Comparison of ENCODE assay signal across 9 cellular contexts in the genomic region with DNA sequence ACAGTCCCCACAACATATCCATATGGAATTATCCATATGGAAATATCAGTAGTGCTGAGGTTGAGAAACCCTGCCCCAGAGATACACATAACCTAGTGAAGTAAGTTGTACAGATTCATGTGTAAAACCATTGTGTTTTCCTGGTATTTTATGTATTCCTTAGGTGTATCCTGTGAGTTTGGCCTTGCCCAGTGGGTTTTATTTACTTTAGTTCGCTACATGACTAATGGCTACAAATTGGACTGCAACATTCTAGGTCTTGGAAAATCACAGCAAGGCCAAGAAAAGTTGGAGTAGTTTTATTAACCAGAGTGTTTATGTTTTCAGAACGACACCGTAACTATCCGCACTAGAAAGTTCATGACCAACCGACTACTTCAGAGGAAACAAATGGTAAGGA. TPM values are rescaled to one million over a fixed set of nuclear protein-coding genes. Genes with fewer than 3 reads are reported as not detected.
DNase-seq lines count a peak whose midpoint lies in the region; ATAC-seq, FAIRE-seq and TF ChIP-seq lines count a peak whose summit lies in the region.
"Had no signal": no experiment of that assay in that cellular context is flagged by ENCODE, and none has a peak within 500 bp of the region (broad histone marks: within the 10 kb centered on the region; RNA-seq: fewer than 3 reads in every experiment).

No MANE protein-coding gene starts in this region.

- H3K4me3 ChIP-seq in ascending aorta = peak overlapping the region; percentile 84 to 90
- H3K4me3 ChIP-seq in HepG2 (replicated peaks in 1 of 3; ENCODE audit: insufficient read depth in 1 of 3, low read depth in 2 of 3, low read length in 3 of 3) = peak overlapping the region; percentile 85 to 97 (median 91); a peak in 5 of 6 replicates
- peak overlapping the region; percentile 75 for H3K4me3 ChIP-seq in upper lobe of right lung

- peaks cover 43% of the 10 kb centered on the region for H3K36me3 Mint-ChIP-seq in activated naive CD4-positive, alpha-beta T cell treated with anti-CD3 and anti-CD28 coated beads, Interleukin-2, amount 50 U/mL, for 24 hours

- H4K20me1 ChIP-seq in HepG2 (ENCODE audit: insufficient read depth, low read length) = peaks cover 57% of the 10 kb centered on the region

- FAIRE-seq in HepG2 (lab: Jason Lieb, UNC) = no peak
- FAIRE-seq: G401.6 had no signal

- POLR2A ChIA-PET in HepG2 (lab: Yijun Ruan, JAX) = no interaction called here

- no peaks in the 10 kb centered on the region for H3K9me3 Mint-ChIP-seq in activated naive CD4-positive, alpha-beta T cell treated with anti-CD3 and anti-CD28 coated beads, Interleukin-2, amount 50 U/mL, for 24 hours

- H3K27ac ChIP-seq in ascending aorta (peak overlapping the region in 1 of 2 donors; percentile 75), HepG2 (ENCODE audit: extremely low read length, insufficient read depth, low read length) (peak overlapping the region; percentile 71), upper lobe of right lung (peak overlapping the region; percentile 56)

- intact Hi-C loops in ascending aorta (cut with DNase I) = no loop called here
- intact Hi-C loops in HepG2 (cut with micrococcal nuclease; ENCODE audit: unreplicated experiment) = no loop called here
- intact Hi-C loops in upper lobe of right lung (cut with DNase I) = no loop called here

- peaks cover 51% of the 10 kb centered on the region for H3K4me1 Mint-ChIP-seq in activated naive CD4-positive, alpha-beta T cell treated with anti-CD3 and anti-CD28 coated beads, Interleukin-2, amount 50 U/mL, for 24 hours

- peaks cover 55% of the 10 kb centered on the region for H3K79me2 ChIP-seq in HepG2 (ENCODE audit: insufficient read depth, low read length)

- no peak for TF ChIP-seq EP300 in HepG2 (IDR thresholded peaks at IDR 0.05; ENCODE audit: low read depth in 2 of 2, low read length in 2 of 2)
- no peak for TF ChIP-seq EP300 in HepG2 (CRISPR knock-in tag; IDR thresholded peaks at IDR 0.05; ENCODE audit: borderline replicate concordance)

- peaks cover 37 to 48% of the 10 kb centered on the region in 2 donors for H3K36me3 ChIP-seq in ascending aorta
- peaks cover 20 to 49% of the 10 kb centered on the region in 2 experiments for H3K36me3 ChIP-seq in HepG2 (replicated peaks in 1 of 2; ENCODE audit: control insufficient read depth in 1 of 2, insufficient read depth in 2 of 2, low read length in 2 of 2)
- peaks cover 53% of the 10 kb centered on the region for H3K36me3 ChIP-seq in upper lobe of right lung

- H3K4me1 ChIP-seq in ascending aorta (peaks cover 3 to 10% of the 10 kb centered on the region in 2 donors), HepG2 (ENCODE audit: insufficient read depth, low read length) (peaks cover 55% of the 10 kb centered on the region), upper lobe of right lung (peaks cover 51% of the 10 kb centered on the region)

- in situ Hi-C loops in HepG2 (cut with HindIII; ENCODE audit: extremely low pct_ligation_motif_present, low pct_unique_long_range_greater_than_20kb) = no loop called here

- no peaks in the 10 kb centered on the region for H3K27me3 Mint-ChIP-seq in activated naive CD4-positive, alpha-beta T cell treated with anti-CD3 and anti-CD28 coated beads, Interleukin-2, amount 50 U/mL, for 24 hours

- H3K27ac Mint-ChIP-seq in activated naive CD4-positive, alpha-beta T cell treated with anti-CD3 and anti-CD28 coated beads, Interleukin-2, amount 50 U/mL, for 24 hours = peak overlapping the region; percentile 86

- H3K4me2 ChIP-seq in HepG2 (ENCODE audit: low read depth, low read length) = peak overlapping the region; percentile 74

- TF ChIP-seq POLR2A in HepG2 (IDR thresholded peaks at IDR 0.05; ENCODE audit: insufficient read depth in 1 of 2, low read depth in 2 of 2, low read length in 2 of 2) = no peak

- TF ChIP-seq CTCF in ascending aorta (IDR thresholded peaks at IDR 0.05) = no peak
- no peak for TF ChIP-seq CTCF in HepG2 (CRISPR knock-in tag; IDR thresholded peaks at IDR 0.05)
- TF ChIP-seq CTCF in upper lobe of right lung (IDR thresholded peaks at IDR 0.05) = no peak

- H3K9me3 ChIP-seq in ascending aorta = no peaks in the 10 kb centered on the region
- no peaks in the 10 kb centered on the region for H3K9me3 ChIP-seq in HepG2 (ENCODE audit: low read length)
- H3K9me3 ChIP-seq in upper lobe of right lung = no peaks in the 10 kb centered on the region

- peak overlapping the region; percentile 89 for H3K9ac ChIP-seq in HepG2 (ENCODE audit: insufficient read depth, low read depth, low read length)

- no peak for DNase-seq in activated naive CD4-positive, alpha-beta T cell (lab: John Stamatoyannopoulos, UW)
- DNase-seq in ascending aorta (ENCODE audit: low spot score in 2 of 2) = no peak
- DNase-seq in HepG2 (ENCODE audit: low spot score) = peak; percentile 65
- DNase-seq in upper lobe of right lung = no peak
- no peak for DNase-seq in Ammon's horn (ENCODE audit: low spot score)
- DNase-seq in effector CD4-positive, alpha-beta T cell = no peak
- no peak for DNase-seq in D341Med (ENCODE audit: low spot score)

- H2AFZ ChIP-seq in HepG2 (ENCODE audit: low read length) = no peak overlapping the region

- H3K27me3 ChIP-seq in ascending aorta (no peaks in the 10 kb centered on the region), HepG2 (ENCODE audit: control insufficient read depth in 1 of 2, insufficient read depth in 2 of 2, low read length in 2 of 2) (no peaks in the 10 kb centered on the region; a peak in 2 of 5 replicates), upper lobe of right lung (no peaks in the 10 kb centered on the region)

- 72% methylated on average over 5 of the region's 5 CpGs for WGBS in HepG2 (ENCODE audit: low lambda C conversion rate)

- ATAC-seq in HepG2 (no peak), upper lobe of right lung (no peak)

- peak overlapping the region; percentile 88 for H3K4me3 Mint-ChIP-seq in activated naive CD4-positive, alpha-beta T cell treated with anti-CD3 and anti-CD28 coated beads, Interleukin-2, amount 50 U/mL, for 24 hours

- BruUV-seq in HepG2 (replicated peaks; lab: Mats Ljungman, UMichigan) = no TSS peak

- no peak for TF ChIP-seq RAD21 in HepG2 (CRISPR knock-in tag; IDR thresholded peaks at IDR 0.05)

- CTCF ChIA-PET in HepG2 (lab: Yijun Ruan, JAX; ENCODE audit: low intra/inter-chr PET ratio, low total read pairs) = no interaction called here

TF ChIP-seq in HepG2, 621 proteins besides CTCF, POLR2A, EP300 and RAD21 (continues in another document):
- TF ChIP-seq KAT8 (CRISPR knock-in tag; IDR thresholded peaks at IDR 0.05) = no peak
- no peak for TF ChIP-seq ZNF720 (CRISPR knock-in tag; IDR thresholded peaks at IDR 0.05)
- peak; percentile 22; the same call in 1 of the 2 replicates for TF ChIP-seq YEATS2 (CRISPR knock-in tag; IDR thresholded peaks at IDR 0.05; ENCODE audit: borderline replicate concordance)

RNA-seq across cellular contexts. Expression of a gene that starts 1.4 kb away (rescaled TPM):
- total RNA-seq in ascending aorta (1,878 TPM), HepG2 (2016; rRNA removed; fragmentation: Illumina TruSeq; extraction: Trizol) (2,690 and 3,176 TPM in 2 replicates), upper lobe of right lung (1,039 TPM)
- 3,443 and 3,899 TPM in 2 replicates for total RNA-seq in HepG2 (2016; cell fraction: cytosol; rRNA removed; fragmentation: Illumina TruSeq; extraction: Trizol; ENCODE audit: low read depth)
- total RNA-seq in HepG2 (2016; cell fraction: insoluble cytoplasmic fraction; rRNA removed; fragmentation: Illumina TruSeq; extraction: Trizol) = 2,643 and 3,338 TPM in 2 replicates
- 5,731 and 5,852 TPM in 2 replicates for total RNA-seq in HepG2 (2016; cell fraction: membrane; rRNA removed; fragmentation: Illumina TruSeq; extraction: Trizol)
- total RNA-seq in HepG2 (2016; cell fraction: nucleus; rRNA removed; fragmentation: Illumina TruSeq; extraction: Trizol) = 895 and 969 TPM in 2 replicates
- polyA plus RNA-seq in HepG2 (2011; rRNA removed) = 2,639 and 3,319 TPM in 2 replicates
- 3,964 and 5,129 TPM in 2 replicates for polyA plus RNA-seq in HepG2 (2011; cell fraction: cytosol; rRNA removed)
- polyA plus RNA-seq in HepG2 (2011; cell fraction: nucleus; rRNA removed) = 933 and 1,313 TPM in 2 replicates
- 4,478 and 4,556 TPM in 2 replicates for polyA plus RNA-seq in HepG2 (2012)
- polyA plus RNA-seq in HepG2 (2016; cell fraction: cytosol; fragmentation: Illumina TruSeq; extraction: Trizol; ENCODE audit: low read depth) = 4,871 and 5,001 TPM in 2 replicates
- 3,512 and 4,058 TPM in 2 replicates for polyA plus RNA-seq in HepG2 (2016; cell fraction: insoluble cytoplasmic fraction; fragmentation: Illumina TruSeq; extraction: Trizol; ENCODE audit: low read depth)
- polyA plus RNA-seq in HepG2 (2016; cell fraction: membrane; fragmentation: Illumina TruSeq; extraction: Trizol; ENCODE audit: low read depth) = 5,657 and 5,670 TPM in 2 replicates
- 1,685 and 1,837 TPM in 2 replicates for polyA plus RNA-seq in HepG2 (2016; cell fraction: nucleus; fragmentation: Illumina TruSeq; extraction: Trizol; ENCODE audit: insufficient read depth, low read depth)
- 161 and 446 TPM in 2 replicates for polyA minus RNA-seq in HepG2 (2011; rRNA and poly(A)+ RNA removed; ENCODE audit: low replicate concordance)
- polyA minus RNA-seq in HepG2 (2011; cell fraction: cytosol; rRNA and poly(A)+ RNA removed) = 641 and 802 TPM in 2 replicates
- 344 and 614 TPM in 2 replicates for polyA minus RNA-seq in HepG2 (2011; cell fraction: nucleus; rRNA and poly(A)+ RNA removed)

RNA-seq across cellular contexts. Expression of a gene that starts 5.7 kb away (rescaled TPM):
- total RNA-seq in ascending aorta = 18.6 TPM
- total RNA-seq in HepG2 (2016; rRNA removed; fragmentation: Illumina TruSeq; extraction: Trizol) = 19.2 and 26.3 TPM in 2 replicates
- 6.3 TPM in 2 replicates for total RNA-seq in HepG2 (2016; cell fraction: cytosol; rRNA removed; fragmentation: Illumina TruSeq; extraction: Trizol; ENCODE audit: low read depth)
- 18.7 and 24.8 TPM in 2 replicates for total RNA-seq in HepG2 (2016; cell fraction: insoluble cytoplasmic fraction; rRNA removed; fragmentation: Illumina TruSeq; extraction: Trizol)
- total RNA-seq in HepG2 (2016; cell fraction: membrane; rRNA removed; fragmentation: Illumina TruSeq; extraction: Trizol) = 8.1 and 8.7 TPM in 2 replicates
- total RNA-seq in HepG2 (2016; cell fraction: nucleus; rRNA removed; fragmentation: Illumina TruSeq; extraction: Trizol) = 26.9 and 33.4 TPM in 2 replicates
- polyA plus RNA-seq in HepG2 (2011; rRNA removed) = 13.2 and 13.6 TPM in 2 replicates
- 10.1 and 11.6 TPM in 2 replicates for polyA plus RNA-seq in HepG2 (2011; cell fraction: cytosol; rRNA removed)
- polyA plus RNA-seq in HepG2 (2011; cell fraction: nucleus; rRNA removed) = 13.4 and 15.1 TPM in 2 replicates
- polyA plus RNA-seq in HepG2 (2012) = 13.5 and 15.5 TPM in 2 replicates
- 1.0 and 1.3 TPM in 2 replicates for polyA plus RNA-seq in HepG2 (2016; cell fraction: cytosol; fragmentation: Illumina TruSeq; extraction: Trizol; ENCODE audit: low read depth)
- 19.3 and 20.6 TPM in 2 replicates for polyA plus RNA-seq in HepG2 (2016; cell fraction: insoluble cytoplasmic fraction; fragmentation: Illumina TruSeq; extraction: Trizol; ENCODE audit: low read depth)
- polyA plus RNA-seq in HepG2 (2016; cell fraction: membrane; fragmentation: Illumina TruSeq; extraction: Trizol; ENCODE audit: low read depth) = 2.3 and 3.0 TPM in 2 replicates
- 28.5 and 29.9 TPM in 2 replicates for polyA plus RNA-seq in HepG2 (2016; cell fraction: nucleus; fragmentation: Illumina TruSeq; extraction: Trizol; ENCODE audit: insufficient read depth, low read depth)
- polyA minus RNA-seq in HepG2 (2011; rRNA and poly(A)+ RNA removed; ENCODE audit: low replicate concordance) = 29.5 and 34.2 TPM in 2 replicates
- polyA minus RNA-seq in HepG2 (2011; cell fraction: cytosol; rRNA and poly(A)+ RNA removed) = 26.9 and 33.1 TPM in 2 replicates
- 65.7 and 71.6 TPM in 2 replicates for polyA minus RNA-seq in HepG2 (2011; cell fraction: nucleus; rRNA and poly(A)+ RNA removed)
- total RNA-seq in upper lobe of right lung = 13.7 TPM
